In the genomic region with DNA sequence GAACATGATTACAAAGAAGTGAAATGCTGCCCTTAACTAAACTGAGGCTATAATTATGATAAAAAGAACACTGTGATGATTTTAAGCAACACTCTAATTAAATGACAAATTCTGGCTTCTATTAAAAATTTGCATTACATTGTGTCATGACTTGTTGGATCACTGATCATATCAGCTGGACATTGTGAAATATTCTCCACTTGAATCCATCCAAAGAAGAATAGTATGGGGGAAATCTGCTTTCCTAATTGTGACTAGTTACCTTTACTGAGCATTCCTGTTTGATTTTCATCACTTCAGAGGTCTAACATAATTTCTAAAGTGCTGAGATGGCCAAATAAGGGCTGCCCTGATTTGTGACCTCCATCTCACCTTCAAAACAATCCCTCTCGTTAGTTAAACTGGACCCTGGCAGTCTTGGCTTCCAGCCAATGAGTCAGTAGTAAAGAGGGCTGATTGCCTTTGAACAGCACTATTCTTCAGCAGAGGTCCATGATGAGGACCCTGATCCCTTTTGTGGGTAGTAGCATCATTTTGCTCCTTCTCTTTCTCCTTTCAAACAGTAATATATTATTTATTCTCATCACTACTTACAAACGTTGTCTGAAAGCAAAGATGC, we compare ENCODE assay signal across 1 cellular context.
TF ChIP-seq lines count a peak whose summit lies in the region.

No MANE protein-coding gene starts in this region.

TF ChIP-seq in K562, 482 proteins besides CTCF, POLR2A, EP300 and RAD21 (continued from another document):
- TF ChIP-seq MGA (IDR thresholded peaks at IDR 0.05), result no peak
- TF ChIP-seq, protein P1, sequence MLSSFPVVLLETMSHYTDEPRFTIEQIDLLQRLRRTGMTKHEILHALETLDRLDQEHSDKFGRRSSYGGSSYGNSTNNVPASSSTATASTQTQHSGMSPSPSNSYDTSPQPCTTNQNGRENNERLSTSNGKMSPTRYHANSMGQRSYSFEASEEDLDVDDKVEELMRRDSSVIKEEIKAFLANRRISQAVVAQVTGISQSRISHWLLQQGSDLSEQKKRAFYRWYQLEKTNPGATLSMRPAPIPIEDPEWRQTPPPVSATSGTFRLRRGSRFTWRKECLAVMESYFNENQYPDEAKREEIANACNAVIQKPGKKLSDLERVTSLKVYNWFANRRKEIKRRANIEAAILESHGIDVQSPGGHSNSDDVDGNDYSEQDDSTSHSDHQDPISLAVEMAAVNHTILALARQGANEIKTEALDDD (IDR thresholded peaks at IDR 0.05), result 0 out of 2 replicates have a peak, but pooled peaks have one; percentile 11
- no peak for TF ChIP-seq YY1 (IDR thresholded peaks at IDR 0.05; ENCODE audit: borderline replicate concordance in 1 of 3, control insufficient read depth in 1 of 3, extremely low read depth in 1 of 3, insufficient read depth in 3 of 3, insufficient read length in 1 of 3, insufficient replicate concordance in 2 of 3, low read depth in 1 of 3, low read length in 2 of 3)
- TF ChIP-seq, protein P2, sequence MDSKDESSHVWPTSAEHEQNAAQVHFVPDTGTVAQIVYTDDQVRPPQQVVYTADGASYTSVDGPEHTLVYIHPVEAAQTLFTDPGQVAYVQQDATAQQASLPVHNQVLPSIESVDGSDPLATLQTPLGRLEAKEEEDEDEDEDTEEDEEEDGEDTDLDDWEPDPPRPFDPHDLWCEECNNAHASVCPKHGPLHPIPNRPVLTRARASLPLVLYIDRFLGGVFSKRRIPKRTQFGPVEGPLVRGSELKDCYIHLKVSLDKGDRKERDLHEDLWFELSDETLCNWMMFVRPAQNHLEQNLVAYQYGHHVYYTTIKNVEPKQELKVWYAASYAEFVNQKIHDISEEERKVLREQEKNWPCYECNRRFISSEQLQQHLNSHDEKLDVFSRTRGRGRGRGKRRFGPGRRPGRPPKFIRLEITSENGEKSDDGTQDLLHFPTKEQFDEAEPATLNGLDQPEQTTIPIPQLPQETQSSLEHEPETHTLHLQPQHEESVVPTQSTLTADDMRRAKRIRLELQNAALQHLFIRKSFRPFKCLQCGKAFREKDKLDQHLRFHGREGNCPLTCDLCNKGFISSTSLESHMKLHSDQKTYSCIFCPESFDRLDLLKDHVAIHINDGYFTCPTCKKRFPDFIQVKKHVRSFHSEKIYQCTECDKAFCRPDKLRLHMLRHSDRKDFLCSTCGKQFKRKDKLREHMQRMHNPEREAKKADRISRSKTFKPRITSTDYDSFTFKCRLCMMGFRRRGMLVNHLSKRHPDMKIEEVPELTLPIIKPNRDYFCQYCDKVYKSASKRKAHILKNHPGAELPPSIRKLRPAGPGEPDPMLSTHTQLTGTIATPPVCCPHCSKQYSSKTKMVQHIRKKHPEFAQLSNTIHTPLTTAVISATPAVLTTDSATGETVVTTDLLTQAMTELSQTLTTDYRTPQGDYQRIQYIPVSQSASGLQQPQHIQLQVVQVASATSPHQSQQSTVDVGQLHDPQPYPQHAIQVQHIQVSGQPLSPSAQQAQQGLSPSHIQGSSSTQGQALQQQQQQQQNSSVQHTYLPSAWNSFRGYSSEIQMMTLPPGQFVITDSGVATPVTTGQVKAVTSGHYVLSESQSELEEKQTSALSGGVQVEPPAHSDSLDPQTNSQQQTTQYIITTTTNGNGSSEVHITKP (IDR thresholded peaks at IDR 0.05; ENCODE audit: partially characterized antibody), result peak; percentile 7
- TF ChIP-seq, protein P3, sequence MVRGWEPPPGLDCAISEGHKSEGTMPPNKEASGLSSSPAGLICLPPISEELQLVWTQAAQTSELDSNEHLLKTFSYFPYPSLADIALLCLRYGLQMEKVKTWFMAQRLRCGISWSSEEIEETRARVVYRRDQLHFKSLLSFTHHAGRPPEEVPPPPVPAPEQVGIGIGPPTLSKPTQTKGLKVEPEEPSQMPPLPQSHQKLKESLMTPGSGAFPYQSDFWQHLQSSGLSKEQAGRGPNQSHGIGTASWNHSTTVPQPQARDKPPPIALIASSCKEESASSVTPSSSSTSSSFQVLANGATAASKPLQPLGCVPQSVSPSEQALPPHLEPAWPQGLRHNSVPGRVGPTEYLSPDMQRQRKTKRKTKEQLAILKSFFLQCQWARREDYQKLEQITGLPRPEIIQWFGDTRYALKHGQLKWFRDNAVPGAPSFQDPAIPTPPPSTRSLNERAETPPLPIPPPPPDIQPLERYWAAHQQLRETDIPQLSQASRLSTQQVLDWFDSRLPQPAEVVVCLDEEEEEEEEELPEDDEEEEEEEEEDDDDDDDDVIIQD (CRISPR knock-in tag; IDR thresholded peaks at IDR 0.05), result no peak
- no peak for TF ChIP-seq TCF3 (CRISPR knock-in tag; IDR thresholded peaks at IDR 0.05)
- no peak for TF ChIP-seq MIER1 (IDR thresholded peaks at IDR 0.05; ENCODE audit: low read depth)
- no peak for TF ChIP-seq ZNF143 (CRISPR knock-in tag; IDR thresholded peaks at IDR 0.05)
- no peak for TF ChIP-seq SIN3A (IDR thresholded peaks at IDR 0.05; ENCODE audit: borderline replicate concordance in 2 of 2, control insufficient read depth in 1 of 2, low read depth in 2 of 2, low read length in 2 of 2)
- no peak for TF ChIP-seq SRSF3 (IDR thresholded peaks at IDR 0.05; ENCODE audit: insufficient read depth, low read length)
- no peak for TF ChIP-seq ZFP36 (IDR thresholded peaks at IDR 0.05; ENCODE audit: low read depth, low read length, partially characterized antibody)
- TF ChIP-seq PYGO2 (tag; IDR thresholded peaks at IDR 0.05), result no peak
- peak; percentile 21; the same call in 1 of the 2 replicates for TF ChIP-seq ZNF316 (IDR thresholded peaks at IDR 0.05)
- peak; percentile 68 for TF ChIP-seq ESRRA (IDR thresholded peaks at IDR 0.05; ENCODE audit: borderline replicate concordance, low read depth)
- peak; percentile 61 for TF ChIP-seq CEBPB (tag; IDR thresholded peaks at IDR 0.05)
- TF ChIP-seq, protein P4, sequence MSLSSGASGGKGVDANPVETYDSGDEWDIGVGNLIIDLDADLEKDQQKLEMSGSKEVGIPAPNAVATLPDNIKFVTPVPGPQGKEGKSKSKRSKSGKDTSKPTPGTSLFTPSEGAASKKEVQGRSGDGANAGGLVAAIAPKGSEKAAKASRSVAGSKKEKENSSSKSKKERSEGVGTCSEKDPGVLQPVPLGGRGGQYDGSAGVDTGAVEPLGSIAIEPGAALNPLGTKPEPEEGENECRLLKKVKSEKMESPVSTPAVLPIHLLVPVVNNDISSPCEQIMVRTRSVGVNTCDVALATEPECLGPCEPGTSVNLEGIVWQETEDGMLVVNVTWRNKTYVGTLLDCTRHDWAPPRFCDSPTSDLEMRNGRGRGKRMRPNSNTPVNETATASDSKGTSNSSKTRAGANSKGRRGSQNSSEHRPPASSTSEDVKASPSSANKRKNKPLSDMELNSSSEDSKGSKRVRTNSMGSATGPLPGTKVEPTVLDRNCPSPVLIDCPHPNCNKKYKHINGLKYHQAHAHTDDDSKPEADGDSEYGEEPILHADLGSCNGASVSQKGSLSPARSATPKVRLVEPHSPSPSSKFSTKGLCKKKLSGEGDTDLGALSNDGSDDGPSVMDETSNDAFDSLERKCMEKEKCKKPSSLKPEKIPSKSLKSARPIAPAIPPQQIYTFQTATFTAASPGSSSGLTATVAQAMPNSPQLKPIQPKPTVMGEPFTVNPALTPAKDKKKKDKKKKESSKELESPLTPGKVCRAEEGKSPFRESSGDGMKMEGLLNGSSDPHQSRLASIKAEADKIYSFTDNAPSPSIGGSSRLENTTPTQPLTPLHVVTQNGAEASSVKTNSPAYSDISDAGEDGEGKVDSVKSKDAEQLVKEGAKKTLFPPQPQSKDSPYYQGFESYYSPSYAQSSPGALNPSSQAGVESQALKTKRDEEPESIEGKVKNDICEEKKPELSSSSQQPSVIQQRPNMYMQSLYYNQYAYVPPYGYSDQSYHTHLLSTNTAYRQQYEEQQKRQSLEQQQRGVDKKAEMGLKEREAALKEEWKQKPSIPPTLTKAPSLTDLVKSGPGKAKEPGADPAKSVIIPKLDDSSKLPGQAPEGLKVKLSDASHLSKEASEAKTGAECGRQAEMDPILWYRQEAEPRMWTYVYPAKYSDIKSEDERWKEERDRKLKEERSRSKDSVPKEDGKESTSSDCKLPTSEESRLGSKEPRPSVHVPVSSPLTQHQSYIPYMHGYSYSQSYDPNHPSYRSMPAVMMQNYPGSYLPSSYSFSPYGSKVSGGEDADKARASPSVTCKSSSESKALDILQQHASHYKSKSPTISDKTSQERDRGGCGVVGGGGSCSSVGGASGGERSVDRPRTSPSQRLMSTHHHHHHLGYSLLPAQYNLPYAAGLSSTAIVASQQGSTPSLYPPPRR (CRISPR knock-in tag; IDR thresholded peaks at IDR 0.05; ENCODE audit: borderline replicate concordance), result no peak
- TF ChIP-seq NFIC (IDR thresholded peaks at IDR 0.05), result peak; percentile 87
- TF ChIP-seq MLLT1 (IDR thresholded peaks at IDR 0.05), result no peak
